Comparison of ENCODE assay signal across 2 cellular contexts in the genomic region with DNA sequence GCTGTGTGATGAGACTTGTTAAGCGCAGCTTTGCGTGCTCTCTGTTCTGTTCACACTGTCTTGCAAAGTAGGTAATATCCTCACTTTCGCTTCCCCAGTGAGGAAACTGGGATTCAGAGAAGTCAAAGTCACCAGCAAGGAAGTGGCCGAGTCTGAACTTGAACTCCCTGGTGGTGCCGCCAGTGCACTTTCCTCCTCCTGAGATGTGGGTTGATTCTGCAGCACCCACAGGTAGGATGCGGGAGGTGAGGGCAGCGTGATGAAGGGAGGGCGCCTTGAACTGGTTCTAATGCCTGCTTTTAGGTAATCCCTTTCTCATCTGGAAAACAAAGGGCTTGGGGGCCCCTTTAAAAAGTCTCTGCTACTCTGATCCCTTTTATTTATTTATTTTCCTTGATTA.
TF ChIP-seq lines count a peak whose summit lies in the region.

No MANE protein-coding gene starts in this region.

TF ChIP-seq in IMR-90, 13 proteins besides CTCF, POLR2A, EP300 and RAD21:
- TF ChIP-seq CEBPB (IDR thresholded peaks at IDR 0.05; ENCODE audit: low read depth, low read length), result no peak
- TF ChIP-seq NFE2L2 (IDR thresholded peaks at IDR 0.05; ENCODE audit: low read depth, low read length), result no peak
- TF ChIP-seq CHD1 (IDR thresholded peaks at IDR 0.05; ENCODE audit: low read depth, low read length), result no peak
- TF ChIP-seq RFX5 (IDR thresholded peaks at IDR 0.05; ENCODE audit: low read depth, low read length), result no peak
- TF ChIP-seq SMC3 (IDR thresholded peaks at IDR 0.05; ENCODE audit: low read depth, low read length), result no peak
- TF ChIP-seq, protein P1, sequence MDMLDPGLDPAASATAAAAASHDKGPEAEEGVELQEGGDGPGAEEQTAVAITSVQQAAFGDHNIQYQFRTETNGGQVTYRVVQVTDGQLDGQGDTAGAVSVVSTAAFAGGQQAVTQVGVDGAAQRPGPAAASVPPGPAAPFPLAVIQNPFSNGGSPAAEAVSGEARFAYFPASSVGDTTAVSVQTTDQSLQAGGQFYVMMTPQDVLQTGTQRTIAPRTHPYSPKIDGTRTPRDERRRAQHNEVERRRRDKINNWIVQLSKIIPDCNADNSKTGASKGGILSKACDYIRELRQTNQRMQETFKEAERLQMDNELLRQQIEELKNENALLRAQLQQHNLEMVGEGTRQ (IDR thresholded peaks at IDR 0.05; ENCODE audit: low read depth, low read length), result no peak
- TF ChIP-seq MAFK (IDR thresholded peaks at IDR 0.05; ENCODE audit: low read depth, low read length), result no peak
- no peak for TF ChIP-seq MAZ (IDR thresholded peaks at IDR 0.05; ENCODE audit: borderline replicate concordance, low read depth, low read length)
- TF ChIP-seq FOS (IDR thresholded peaks at IDR 0.05; ENCODE audit: low read depth, low read length), result no peak
- TF ChIP-seq BHLHE40 (IDR thresholded peaks at IDR 0.05; ENCODE audit: low read depth, low read length), result no peak
- TF ChIP-seq, protein P2, sequence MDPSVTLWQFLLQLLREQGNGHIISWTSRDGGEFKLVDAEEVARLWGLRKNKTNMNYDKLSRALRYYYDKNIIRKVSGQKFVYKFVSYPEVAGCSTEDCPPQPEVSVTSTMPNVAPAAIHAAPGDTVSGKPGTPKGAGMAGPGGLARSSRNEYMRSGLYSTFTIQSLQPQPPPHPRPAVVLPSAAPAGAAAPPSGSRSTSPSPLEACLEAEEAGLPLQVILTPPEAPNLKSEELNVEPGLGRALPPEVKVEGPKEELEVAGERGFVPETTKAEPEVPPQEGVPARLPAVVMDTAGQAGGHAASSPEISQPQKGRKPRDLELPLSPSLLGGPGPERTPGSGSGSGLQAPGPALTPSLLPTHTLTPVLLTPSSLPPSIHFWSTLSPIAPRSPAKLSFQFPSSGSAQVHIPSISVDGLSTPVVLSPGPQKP (IDR thresholded peaks at IDR 0.05; ENCODE audit: borderline replicate concordance, low read depth, low read length), result no peak

TF ChIP-seq in H1, 55 proteins besides CTCF, POLR2A, EP300 and RAD21:
- TF ChIP-seq, protein P3, sequence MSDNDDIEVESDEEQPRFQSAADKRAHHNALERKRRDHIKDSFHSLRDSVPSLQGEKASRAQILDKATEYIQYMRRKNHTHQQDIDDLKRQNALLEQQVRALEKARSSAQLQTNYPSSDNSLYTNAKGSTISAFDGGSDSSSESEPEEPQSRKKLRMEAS (IDR thresholded peaks at IDR 0.05), result no peak
- TF ChIP-seq, protein P1 (IDR thresholded peaks at IDR 0.05; ENCODE audit: low read length), result no peak
- no peak for TF ChIP-seq MAFK (IDR thresholded peaks at IDR 0.05; ENCODE audit: low read depth, low read length)
